In the genomic region with DNA sequence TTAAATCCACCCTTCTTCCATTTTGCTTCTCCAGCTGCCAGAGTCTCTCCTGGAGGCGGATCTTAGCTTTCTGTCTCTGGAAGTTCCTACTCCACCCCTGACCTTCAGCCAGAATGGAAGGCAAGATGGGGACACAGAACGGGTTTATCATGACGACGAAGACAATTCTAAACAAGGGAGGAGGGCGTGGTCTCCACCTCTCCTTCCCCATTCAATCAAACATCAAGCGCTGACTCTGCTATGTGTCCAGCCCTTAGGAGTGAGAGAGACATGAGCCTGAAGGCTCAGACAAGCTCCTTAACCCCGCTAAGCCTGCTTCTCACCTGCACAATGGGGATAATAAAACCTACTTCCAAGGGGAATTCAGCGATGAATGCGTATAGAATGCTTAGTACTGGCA, we compare ENCODE assay signal across 13 cellular contexts. TPM values are rescaled to one million over a fixed set of nuclear protein-coding genes. Genes with fewer than 3 reads are reported as not detected.
"Had no signal": no experiment of that assay in that cellular context is flagged by ENCODE, and none has a peak within 500 bp of the region (broad histone marks: within the 10 kb centered on the region; RNA-seq: fewer than 3 reads in every experiment).

No MANE protein-coding gene starts in this region.

- H3K27me3 Mint-ChIP-seq: stimulated activated naive CD8-positive, alpha-beta T cell treated with anti-CD3 and anti-CD28 coated beads, Interleukin-15, amount 100 ng/mL, for 72 hours had no signal

- H3K4me3 ChIP-seq: body of pancreas, esophagus squamous epithelium, pancreas had no signal

- H3K27me3 ChIP-seq: body of pancreas, pancreas had no signal

- H3K27ac Mint-ChIP-seq: activated CD4-positive, alpha-beta T cell treated with anti-CD3 and anti-CD28 coated beads, Interleukin-2, amount 10 ng/mL, durations not matched to agents 24 days and 14 days; activated naive CD8-positive, alpha-beta T cell; activated T-cell treated with anti-CD3 and anti-CD28 coated beads, Interleukin-2, amount 50 U/mL, for 72 hours; immature natural killer cell; naive thymus-derived CD4-positive, alpha-beta T cell; stimulated activated naive CD8-positive, alpha-beta T cell treated with anti-CD3 and anti-CD28 coated beads, Interleukin-15, amount 100 ng/mL, for 72 hours; T-helper 1 cell treated with Interleukin-12 subunit alpha and Interleukin-12 subunit beta and Interleukin-4 antibody, amounts not matched to agents 30 μg/mL and 1 μg/mL, for 36 hours had no signal

- DNase-seq: esophagus squamous epithelium had no signal

- H3K36me3 ChIP-seq: esophagus squamous epithelium, pancreas had no signal

- FAIRE-seq: colon, pancreas had no signal

- H3K4me1 Mint-ChIP-seq: immature natural killer cell; stimulated activated naive CD8-positive, alpha-beta T cell treated with anti-CD3 and anti-CD28 coated beads, Interleukin-15, amount 100 ng/mL, for 72 hours had no signal

- H3K4me3 Mint-ChIP-seq: activated CD4-positive, alpha-beta T cell treated with anti-CD3 and anti-CD28 coated beads, Interleukin-2, amount 10 ng/mL, durations not matched to agents 24 days and 14 days; activated naive CD8-positive, alpha-beta T cell; activated T-cell treated with anti-CD3 and anti-CD28 coated beads, Interleukin-2, amount 50 U/mL, for 72 hours; immature natural killer cell; naive thymus-derived CD4-positive, alpha-beta T cell; stimulated activated naive CD8-positive, alpha-beta T cell treated with anti-CD3 and anti-CD28 coated beads, Interleukin-15, amount 100 ng/mL, for 72 hours; T-helper 1 cell treated with Interleukin-12 subunit alpha and Interleukin-12 subunit beta and Interleukin-4 antibody, amounts not matched to agents 30 μg/mL and 1 μg/mL, for 36 hours had no signal

- H3K27ac ChIP-seq: body of pancreas, esophagus squamous epithelium, pancreas had no signal

- H3K9me3 ChIP-seq: body of pancreas, pancreas had no signal

- H3K9me3 Mint-ChIP-seq: activated CD4-positive, alpha-beta T cell treated with anti-CD3 and anti-CD28 coated beads, Interleukin-2, amount 10 ng/mL, durations not matched to agents 24 days and 14 days had no signal

RNA-seq across cellular contexts. Expression of gene CYP17A1, which starts 3.1 kb away (rescaled TPM):
- total RNA-seq: activated CD4-positive, alpha-beta T cell treated with anti-CD3 and anti-CD28 coated beads, Interleukin-2, amount 10 ng/mL, durations not matched to agents 24 days and 14 days; activated T-cell treated with anti-CD3 and anti-CD28 coated beads, Interleukin-2, amount 50 U/mL, for 72 hours; body of pancreas; esophagus squamous epithelium; mononuclear cell; naive thymus-derived CD4-positive, alpha-beta T cell; temporal lobe had no signal
